In genomic region chr19:19211499-19212432, GRCh38 we compare ENCODE assay signal across 2 cellular contexts.
TF ChIP-seq lines count a peak whose summit lies in the region.

TSS of gene NCAN (plus strand) at chr19:19211958. CDS start at chr19:19216954, 4,996 bp downstream.

TF ChIP-seq in HepG2, 621 proteins besides CTCF, POLR2A, EP300 and RAD21:
- TF ChIP-seq MYPOP (CRISPR knock-in tag; IDR thresholded peaks at IDR 0.05), result 0 out of 2 replicates have a peak, but pooled peaks have one; percentile 42
- no peak for TF ChIP-seq ZNF224 (CRISPR knock-in tag; IDR thresholded peaks at IDR 0.05)
- TF ChIP-seq ZNF629 (CRISPR knock-in tag; conservative IDR thresholded peaks at IDR 0.05), result peak; percentile 77
- TF ChIP-seq ZNF800 (CRISPR knock-in tag; IDR thresholded peaks at IDR 0.05), result peak; percentile 74; the same call in 1 of the 2 replicates
- TF ChIP-seq ZNF24 (IDR thresholded peaks at IDR 0.05), result no peak
- no peak for TF ChIP-seq ZNF572 (CRISPR knock-in tag; IDR thresholded peaks at IDR 0.05)
- no peak for TF ChIP-seq KDM2A (CRISPR knock-in tag; IDR thresholded peaks at IDR 0.05; ENCODE audit: borderline replicate concordance, low read depth)

TF ChIP-seq in SK-N-SH, 30 proteins besides CTCF, POLR2A, EP300 and RAD21 (continued from another document):
- TF ChIP-seq REST (IDR thresholded peaks at IDR 0.05; ENCODE audit: low read depth, low read length) (no peak), MEF2A (IDR thresholded peaks at IDR 0.05; ENCODE audit: borderline replicate concordance, low read depth) (no peak), NRF1 (IDR thresholded peaks at IDR 0.05; ENCODE audit: low read depth, low read length) (peak; percentile 73)
